In the genomic region with DNA sequence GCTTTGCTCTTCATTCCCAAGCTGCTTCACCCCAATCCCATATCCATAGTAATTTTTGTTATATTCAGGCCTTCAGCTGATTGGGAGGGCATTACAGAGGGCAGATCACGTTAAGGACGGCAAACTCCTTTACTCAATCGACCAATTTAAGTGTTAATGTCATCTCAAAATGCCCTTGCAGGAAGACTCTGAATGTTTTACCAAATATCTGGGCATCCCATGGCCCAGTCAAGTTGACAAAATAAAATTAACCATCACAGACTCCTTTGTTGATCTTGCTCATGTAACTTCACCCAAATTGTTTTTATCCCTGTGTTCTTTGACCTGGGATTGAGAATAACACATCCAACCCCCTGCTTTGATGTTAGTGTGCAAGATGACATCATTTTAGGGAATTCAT, we compare ENCODE assay signal across 6 cellular contexts.
"Had no signal": no experiment of that assay in that cellular context is flagged by ENCODE, and none has a peak within 500 bp of the region (broad histone marks: within the 10 kb centered on the region; RNA-seq: fewer than 3 reads in every experiment).

No MANE protein-coding gene starts in this region.

- ATAC-seq: HepG2, K562 had no signal

- H3K36me3 Mint-ChIP-seq: IgD-negative memory B cell had no signal

- H3K27me3 Mint-ChIP-seq: IgD-negative memory B cell had no signal

- H3K27ac Mint-ChIP-seq: IgD-negative memory B cell had no signal

- H3K4me3 Mint-ChIP-seq: IgD-negative memory B cell had no signal

- H3K4me1 Mint-ChIP-seq: IgD-negative memory B cell had no signal

- DNase-seq: IMR-90, KBM-7, KG1 had no signal
